ENCODE assay signal across 8 cellular contexts in the genomic region with DNA sequence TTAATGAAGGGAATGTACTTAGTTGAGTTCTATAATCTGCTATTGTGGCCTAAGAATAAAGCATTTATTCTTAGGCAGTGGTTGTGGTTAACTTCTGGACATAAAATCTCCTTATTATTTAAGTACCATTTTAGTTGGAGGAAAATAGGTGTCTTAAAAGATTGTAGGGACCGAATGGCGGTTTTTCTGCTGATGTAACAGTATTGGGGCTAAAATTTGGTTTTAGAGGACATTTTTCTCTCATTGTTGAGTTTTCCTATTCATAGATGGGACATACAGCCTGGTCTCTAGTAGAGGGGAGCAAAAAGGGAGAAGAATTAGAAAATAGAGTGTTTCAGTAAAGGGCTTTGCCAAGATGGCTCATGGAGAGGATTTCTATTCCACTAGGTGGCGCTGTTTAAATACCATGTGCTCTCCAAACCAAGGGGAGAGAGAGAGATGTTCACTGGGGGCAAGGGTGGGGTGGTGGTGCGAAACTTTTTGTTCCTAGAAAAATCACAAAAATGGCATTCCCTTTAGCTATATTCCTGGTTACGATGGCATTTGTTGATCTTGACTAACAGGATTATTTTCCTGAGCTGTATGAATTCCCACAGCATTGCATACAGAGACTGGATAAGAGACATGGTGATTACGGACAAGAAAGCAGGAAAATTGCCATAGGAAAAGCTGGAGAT. TPM values are rescaled to one million over a fixed set of nuclear protein-coding genes. Genes with fewer than 3 reads are reported as not detected.
DNase-seq lines count a peak whose midpoint lies in the region; ATAC-seq and TF ChIP-seq lines count a peak whose summit lies in the region.

No MANE protein-coding gene starts in this region.

- peak; percentile 85 for ATAC-seq in DND-41 (ENCODE audit: insufficient read depth, low read depth)
- peak; percentile 66 for ATAC-seq in HG02642 (IDR thresholded peaks at IDR 0.05; ENCODE audit: poor library complexity, unreplicated experiment)
- peak in 3 of 4 donors; percentile 59 to 77 (median 60) for ATAC-seq in heart left ventricle
- ATAC-seq in HG02798 (IDR thresholded peaks at IDR 0.05; ENCODE audit: poor library complexity, unreplicated experiment): no peak
- no peak for ATAC-seq in GM21390 (IDR thresholded peaks at IDR 0.05; ENCODE audit: unreplicated experiment)

- no peaks in the 10 kb centered on the region for H3K79me2 ChIP-seq in DND-41 (ENCODE audit: insufficient read depth, low read length)

- H3K27me3 ChIP-seq in DND-41 (ENCODE audit: insufficient read depth, low read length, poor library complexity) (peaks cover 27% of the 10 kb centered on the region), heart left ventricle (peaks cover 0 to 61% (median 14%) of the 10 kb centered on the region in 9 donors)

- peaks cover 32% of the 10 kb centered on the region for H3K27me3 Mint-ChIP-seq in activated naive CD8-positive, alpha-beta T cell treated with anti-CD3 and anti-CD28 coated beads for 36 hours

- no peak for TF ChIP-seq POLR2A in heart left ventricle (IDR thresholded peaks at IDR 0.05)

- H4K20me1 ChIP-seq in DND-41 (ENCODE audit: insufficient read depth, low read length): no peaks in the 10 kb centered on the region

- DNase-seq in DND-41 (peak; percentile 42), NOMO-1 (lab: John Stamatoyannopoulos, UW; ENCODE audit: unreplicated experiment in 2 of 2) (peak; percentile 28 to 49), heart left ventricle (no peak), retina (peak; percentile 54)
- DNase-seq in activated naive CD8-positive, alpha-beta T cell treated with anti-CD3 and anti-CD28 coated beads for 36 hours: peak; percentile 19

- H3K27ac Mint-ChIP-seq in activated naive CD8-positive, alpha-beta T cell treated with anti-CD3 and anti-CD28 coated beads for 36 hours: no peak overlapping the region

- no peak overlapping the region for H2AFZ ChIP-seq in DND-41 (ENCODE audit: low read depth, low read length)

- no peaks in the 10 kb centered on the region for H3K36me3 Mint-ChIP-seq in activated naive CD8-positive, alpha-beta T cell treated with anti-CD3 and anti-CD28 coated beads for 36 hours

- 43 to 59% (median 46%) methylated on average over 6 of the region's 6 CpGs for WGBS in heart left ventricle, 4 donors

- intact Hi-C loops in heart left ventricle (cut with DNase I): loop anchor here (1.0 to 10.0 kb wide), 3 partner anchors 248 to 258 kb away; a partner anchor contains a TSS

- peaks cover 8% of the 10 kb centered on the region for H3K4me1 Mint-ChIP-seq in activated naive CD8-positive, alpha-beta T cell treated with anti-CD3 and anti-CD28 coated beads for 36 hours

- H3K9me3 ChIP-seq in DND-41 (ENCODE audit: insufficient read depth, low read length, severe bottlenecking) (no peaks in the 10 kb centered on the region), heart left ventricle (no peaks in the 10 kb centered on the region)

- no peaks in the 10 kb centered on the region for H3K36me3 ChIP-seq in DND-41 (ENCODE audit: insufficient read depth, low read length)
- H3K36me3 ChIP-seq in heart left ventricle: no peaks in the 10 kb centered on the region

- TF ChIP-seq CTCF in DND-41 (IDR thresholded peaks at IDR 0.05; ENCODE audit: borderline replicate concordance, extremely low read depth, low read length, poor library complexity, severe bottlenecking): peak; percentile 80
- TF ChIP-seq CTCF in heart left ventricle (IDR thresholded peaks at IDR 0.05): peak; percentile 59 to 82 (median 72)

- H3K4me3 ChIP-seq in DND-41 (ENCODE audit: low read depth in 1 of 2, low read length in 2 of 2) (no peak overlapping the region), heart left ventricle (peak overlapping the region in 4 of 12 donors; percentile 6 to 26 (median 10))

- H3K9me3 Mint-ChIP-seq in activated naive CD8-positive, alpha-beta T cell treated with anti-CD3 and anti-CD28 coated beads for 36 hours: no peaks in the 10 kb centered on the region

- H3K4me3 Mint-ChIP-seq in activated naive CD8-positive, alpha-beta T cell treated with anti-CD3 and anti-CD28 coated beads for 36 hours: no peak overlapping the region

- H3K4me2 ChIP-seq in DND-41 (ENCODE audit: insufficient read depth, low read length): no peak overlapping the region

- no peaks in the 10 kb centered on the region for H3K4me1 ChIP-seq in DND-41 (ENCODE audit: insufficient read depth, low read length)
- H3K4me1 ChIP-seq in heart left ventricle: peaks cover 0 to 24% (median 0%) of the 10 kb centered on the region in 12 donors

- H3K27ac ChIP-seq in DND-41 (ENCODE audit: low read length) (no peak overlapping the region), heart left ventricle (no peak overlapping the region)

- no peak overlapping the region for H3K9ac ChIP-seq in DND-41 (ENCODE audit: low read depth, low read length)

RNA-seq across cellular contexts. Expression of a gene that starts 18.3 kb away (rescaled TPM):
- not detected for total RNA-seq in activated naive CD8-positive, alpha-beta T cell treated with anti-CD3 and anti-CD28 coated beads for 36 hours
- 100 to 1,000 TPM in 1 of 9 donors, 10 to 100 TPM in 7, 1 to 10 TPM in 1; 9.7 to 131 (median 11.7) TPM for total RNA-seq in heart left ventricle
- 10 to 100 TPM in 1 of 2 donors, 1 to 10 TPM in 1; 5.2 to 11.4 TPM for polyA plus RNA-seq in heart left ventricle

RNA-seq across cellular contexts. Expression of a gene that starts 37.4 kb away (rescaled TPM):
- total RNA-seq in activated naive CD8-positive, alpha-beta T cell treated with anti-CD3 and anti-CD28 coated beads for 36 hours: under 1 TPM; 0.33 to 0.34 TPM
- 1 to 10 TPM in 3 of 9 donors, under 1 TPM in 6; 0.27 to 5.9 (median 0.93) TPM for total RNA-seq in heart left ventricle
- 1 to 10 TPM in 1 of 2 donors, under 1 TPM in 1; 0.65 to 1.3 TPM for polyA plus RNA-seq in heart left ventricle

Comparison
In these comparisons a context has a peak if more than half of its experiments do, and no peak if none do; other contexts are left out.
1. ATAC-seq: peak in DND-41 (single experiment), HG02642 (single experiment) and heart left ventricle (3 of 4); none in HG02798 (single experiment) and GM21390 (single experiment).
2. DNase-seq: peak in DND-41 (single experiment), NOMO-1 (2 of 2), activated naive CD8-positive, alpha-beta T cell treated with anti-CD3 and anti-CD28 coated beads for 36 hours (single experiment) and retina (single experiment); none in heart left ventricle (0 of 5).
3. RNA of a gene that starts 18.3 kb away (total RNA-seq): 9.7 to 131 TPM in heart left ventricle; not detected in activated naive CD8-positive, alpha-beta T cell treated with anti-CD3 and anti-CD28 coated beads for 36 hours; every median in the first group is over 10 times any median in the second.